In genomic region chr1:164774819-164775654, GRCh38 we compare ENCODE assay signal across 12 cellular contexts.
DNase-seq lines count a peak whose midpoint lies in the region; ATAC-seq and TF ChIP-seq lines count a peak whose summit lies in the region.
"Had no signal": no experiment of that assay in that cellular context is flagged by ENCODE, and none has a peak within 500 bp of the region (broad histone marks: within the 10 kb centered on the region; RNA-seq: fewer than 3 reads in every experiment).

No MANE protein-coding gene starts in this region.

- intact Hi-C loops in Caco-2 (cut with micrococcal nuclease; ENCODE audit: unreplicated experiment) (loop anchor here (5.0 to 10.0 kb wide), 5 partner anchors 68 to 280 kb away; partner anchors contain the start of gene PBX1), left lung (cut with DNase I) (no loop called here)

- TF ChIP-seq CTCF in Caco-2 (IDR thresholded peaks at IDR 0.05; ENCODE audit: insufficient read depth in 1 of 2, low read depth in 1 of 2, low read length in 1 of 2, severe bottlenecking in 1 of 2, unreplicated experiment in 1 of 2), result no peak
- TF ChIP-seq CTCF in nephron (IDR thresholded peaks at IDR 0.05; ENCODE audit: unreplicated experiment in 3 of 3), result no peak
- TF ChIP-seq CTCF in GM13977 (IDR thresholded peaks at IDR 0.05; ENCODE audit: extremely low read depth, insufficient read depth, missing control alignments), result no peak
- TF ChIP-seq CTCF in left lung (IDR thresholded peaks at IDR 0.05), result no peak

- BruUV-seq in Caco-2 (replicated peaks; lab: Mats Ljungman, UMichigan), result no TSS peak

- CTCF ChIA-PET in Caco-2 (lab: Charles Lee), result no interaction called here

- H3K27me3 Mint-ChIP-seq in Caco-2 (ENCODE audit: insufficient read depth, unreplicated experiment) (no peaks in the 10 kb centered on the region), nephron (ENCODE audit: low read depth) (no peaks in the 10 kb centered on the region)
- H3K27me3 Mint-ChIP-seq in effector memory CD8-positive, alpha-beta T cell, result peaks cover 0 to 4% of the 10 kb centered on the region in 2 donors

- H3K36me3 Mint-ChIP-seq in Caco-2 (ENCODE audit: insufficient read depth, unreplicated experiment) (peaks cover 7% of the 10 kb centered on the region), nephron (ENCODE audit: low read depth) (peaks cover 6% of the 10 kb centered on the region)
- H3K36me3 Mint-ChIP-seq in effector memory CD8-positive, alpha-beta T cell (ENCODE audit: insufficient read depth), result no peaks in the 10 kb centered on the region
- H3K36me3 Mint-ChIP-seq: memory B cell had no signal

- peak overlapping the region in 1 of 2 donors; percentile 33 for H3K27ac ChIP-seq in left lung
- H3K27ac ChIP-seq: BLaER1 had no signal

- peak; percentile 26 for ATAC-seq in effector memory CD8-positive, alpha-beta T cell (replicated peaks)
- ATAC-seq in GM21717 (IDR thresholded peaks at IDR 0.05; ENCODE audit: unreplicated experiment), result no peak
- no peak for ATAC-seq in left lung

- POLR2A ChIA-PET in Caco-2 (lab: Charles Lee), result no interaction called here

- H3K9me3 Mint-ChIP-seq in Caco-2 (ENCODE audit: unreplicated experiment) (no peaks in the 10 kb centered on the region), nephron (no peaks in the 10 kb centered on the region)
- no peaks in the 10 kb centered on the region for H3K9me3 Mint-ChIP-seq in effector memory CD8-positive, alpha-beta T cell
- H3K9me3 Mint-ChIP-seq: activated T-helper 2 cell treated with anti-CD3 and anti-CD28 coated beads, Interferon-gamma antibody, Interleukin-2, Interleukin-4, amounts not matched to agents 10 μg/mL and 5 μg/mL and 100 μg/mL, durations not matched to agents 14 hours and 24 hours and 36 hours; memory B cell had no signal

- H3K27me3 ChIP-seq in Caco-2 (replicated peaks; ENCODE audit: control insufficient read depth, insufficient read depth, low read length) (no peaks in the 10 kb centered on the region), left lung (no peaks in the 10 kb centered on the region)
- H3K27me3 ChIP-seq: BLaER1 had no signal

- H3K4me3 Mint-ChIP-seq in Caco-2 (ENCODE audit: unreplicated experiment) (peak overlapping the region; percentile 64), nephron (peak overlapping the region in 2 of 3 experiments; percentile 3 to 56)
- H3K4me3 Mint-ChIP-seq in effector memory CD8-positive, alpha-beta T cell, result no peak overlapping the region
- H3K4me3 Mint-ChIP-seq: memory B cell had no signal

- in situ Hi-C loops in GM13977 (cut with MboI; ENCODE audit: low pct_unique_long_range_greater_than_20kb, low sequenced_read_pairs, unreplicated experiment), result loop anchor here (25.0 kb wide), 1 partner anchor 1363 kb away; no protein-coding TSS in a partner anchor

- DNase-seq in Caco-2, result peak; percentile 44 to 78
- DNase-seq in NCI-H2081 treated with DMSO at 0.1 percent for 48 hours (lab: John Stamatoyannopoulos, UW), result peak; percentile 21
- DNase-seq in effector memory CD8-positive, alpha-beta T cell, result no peak
- DNase-seq in GM13977 (ENCODE audit: low spot score), result no peak
- DNase-seq in activated CD8-positive, alpha-beta memory T cell treated with anti-CD3 and anti-CD28 coated beads, Interleukin-2, amount 50 U/mL, for 4 hours, result no peak
- DNase-seq in left lung, result no peak
- DNase-seq: NCI-H2171 had no signal

- H3K27ac Mint-ChIP-seq in Caco-2 (ENCODE audit: unreplicated experiment) (peak overlapping the region; percentile 80), nephron (peak overlapping the region; percentile 93 to 96 (median 94))
- H3K27ac Mint-ChIP-seq in effector memory CD8-positive, alpha-beta T cell, result no peak overlapping the region
- H3K27ac Mint-ChIP-seq: activated T-helper 2 cell treated with anti-CD3 and anti-CD28 coated beads, Interferon-gamma antibody, Interleukin-2, Interleukin-4, amounts not matched to agents 10 μg/mL and 5 μg/mL and 100 μg/mL, durations not matched to agents 14 hours and 24 hours and 36 hours; memory B cell had no signal

- H3K36me3 ChIP-seq in Caco-2 (ENCODE audit: control insufficient read depth, insufficient read depth, low read length) (no peaks in the 10 kb centered on the region), left lung (no peaks in the 10 kb centered on the region)

- H3K9me3 ChIP-seq in Caco-2 (no peaks in the 10 kb centered on the region), left lung (no peaks in the 10 kb centered on the region)
- H3K9me3 ChIP-seq: BLaER1 had no signal

- H3K4me3 ChIP-seq in Caco-2 (ENCODE audit: low read depth, low read length), result no peak overlapping the region
- H3K4me3 ChIP-seq in left lung, result no peak overlapping the region
- H3K4me3 ChIP-seq: BLaER1 had no signal

- peaks cover 62% of the 10 kb centered on the region for H3K4me1 Mint-ChIP-seq in Caco-2 (ENCODE audit: low read depth, unreplicated experiment)
- H3K4me1 Mint-ChIP-seq in effector memory CD8-positive, alpha-beta T cell (ENCODE audit: low read depth in 2 of 2), result no peaks in the 10 kb centered on the region
- peaks cover 81% of the 10 kb centered on the region for H3K4me1 Mint-ChIP-seq in nephron
- H3K4me1 Mint-ChIP-seq: memory B cell had no signal

- H3K4me1 ChIP-seq in Caco-2, result peaks cover 79% of the 10 kb centered on the region
- peaks cover 19 to 25% of the 10 kb centered on the region in 2 donors for H3K4me1 ChIP-seq in left lung
- H3K4me1 ChIP-seq: BLaER1 had no signal

Comparison
In these comparisons a context has a peak if more than half of its experiments do, and no peak if none do; other contexts are left out.
1. DNase-seq: peak in Caco-2 (2 of 2) and NCI-H2081 treated with DMSO at 0.1 percent for 48 hours (single experiment); none in effector memory CD8-positive, alpha-beta T cell (0 of 3), GM13977 (single experiment), activated CD8-positive, alpha-beta memory T cell treated with anti-CD3 and anti-CD28 coated beads, Interleukin-2, amount 50 U/mL, for 4 hours (single experiment) and left lung (0 of 2).
2. H3K27ac Mint-ChIP-seq: peak in Caco-2 (single experiment) and nephron (3 of 3); none in effector memory CD8-positive, alpha-beta T cell (0 of 2).
3. H3K4me3 Mint-ChIP-seq: peak in Caco-2 (single experiment) and nephron (2 of 3); none in effector memory CD8-positive, alpha-beta T cell (0 of 2).